Comparison of ENCODE assay signal across 13 cellular contexts in genomic region chr2:119715409-119716295, GRCh38.
"Had no signal": no experiment of that assay in that cellular context is flagged by ENCODE, and none has a peak within 500 bp of the region (broad histone marks: within the 10 kb centered on the region; RNA-seq: fewer than 3 reads in every experiment).

No MANE protein-coding gene starts in this region.

- ATAC-seq: SK-N-SH treated with all-trans-retinoic acid at 6 μM for 48 hours, upper lobe of right lung, WTC11 had no signal

- H3K9me3 ChIP-seq: ovary, suprapubic skin, upper lobe of right lung had no signal

- DNase-seq: activated CD4-positive, alpha-beta T cell treated with anti-CD3 and anti-CD28 coated beads for 48 hours; activated naive CD4-positive, alpha-beta T cell treated with anti-CD3 and anti-CD28 coated beads for 36 hours; cerebellar nuclear complex; mesendoderm; ovary; stimulated activated naive CD4-positive, alpha-beta T cell treated with Interleukin-2 at 50 U/mL for 16 hours; upper lobe of right lung had no signal

- H3K27me3 ChIP-seq: ovary, suprapubic skin, upper lobe of right lung had no signal

- H3K4me3 ChIP-seq: ovary, suprapubic skin, upper lobe of right lung had no signal

- H3K36me3 ChIP-seq: ovary, suprapubic skin, upper lobe of right lung had no signal

- FAIRE-seq: endothelial cell of umbilical vein, frontal cortex, keratinocyte had no signal

- H3K4me1 ChIP-seq: suprapubic skin, upper lobe of right lung had no signal

- H3K27ac ChIP-seq: ovary, suprapubic skin, upper lobe of right lung had no signal
